ENCODE assay signal across 18 cellular contexts in the genomic region with DNA sequence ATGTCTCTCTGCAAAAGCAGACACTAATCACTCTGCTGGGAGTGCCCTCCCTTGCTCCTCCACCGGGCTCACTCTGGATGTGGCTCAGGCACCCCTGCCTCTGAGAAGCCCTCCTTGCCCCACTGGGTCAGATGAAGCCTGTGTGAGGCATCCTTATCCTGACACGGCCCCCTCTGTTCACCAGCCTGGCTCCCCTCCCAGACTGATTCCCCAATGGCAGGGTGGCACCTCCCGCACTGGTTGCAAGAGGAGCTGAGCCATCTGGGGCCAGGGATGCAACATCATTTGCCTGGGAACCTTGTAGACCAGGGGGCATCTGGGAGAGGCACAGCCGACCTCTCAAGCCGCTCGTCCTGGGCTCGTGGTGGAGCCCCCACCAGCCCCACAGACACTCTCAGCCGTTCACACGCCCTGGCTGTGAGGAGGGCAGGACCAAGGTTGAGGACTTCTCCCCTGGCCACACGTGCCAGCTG. TPM values are rescaled to one million over a fixed set of nuclear protein-coding genes. Genes with fewer than 3 reads are reported as not detected.
"Had no signal": no experiment of that assay in that cellular context is flagged by ENCODE, and none has a peak within 500 bp of the region (broad histone marks: within the 10 kb centered on the region; RNA-seq: fewer than 3 reads in every experiment).

No MANE protein-coding gene starts in this region.

- H3K4me1 ChIP-seq: colonic mucosa, tibial artery had no signal

- H3K36me3 ChIP-seq: colonic mucosa, tibial artery, vagina had no signal

- H3K9me3 ChIP-seq: colonic mucosa, tibial artery, vagina had no signal

- FAIRE-seq: frontal cortex had no signal

- H3K4me3 ChIP-seq: colonic mucosa, tibial artery, vagina had no signal

- DNase-seq: activated CD4-positive, alpha-beta T cell treated with anti-CD3 and anti-CD28 coated beads, Interleukin-2, amount 10 ng/mL, durations not matched to agents 7 days and 5 days; activated CD8-positive, alpha-beta T cell treated with anti-CD3 and anti-CD28 coated beads, Interleukin-2, amount 10 ng/mL, durations not matched to agents 7 days and 5 days; activated naive CD4-positive, alpha-beta T cell treated with anti-CD3 and anti-CD28 coated beads, Interleukin-2, amount 10 ng/mL, durations not matched to agents 7 days and 5 days; activated naive CD8-positive, alpha-beta T cell treated with anti-CD3 and anti-CD28 coated beads, Interleukin-2, amount 50 U/mL, for 24 hours; activated T-cell treated with anti-CD3 and anti-CD28 coated beads, Interleukin-2, amount 50 U/mL, for 24 hours; colonic mucosa; immature natural killer cell; natural killer cell; retina; stimulated activated CD4-positive, alpha-beta T cell treated with anti-CD3 and anti-CD28 coated beads, Interleukin-2, amount 100 ng/mL, for 24 hours; stimulated activated naive CD8-positive, alpha-beta T cell treated with anti-CD3 and anti-CD28 coated beads, Interleukin-15, Interleukin-2, amounts not matched to agents 100 U/mL and 50 U/mL, for 24 hours; T1000 had no signal

- ATAC-seq: activated CD4-positive, CD25-positive, alpha-beta regulatory T cell treated with anti-CD3 and anti-CD28 coated beads, Interleukin-2, amount 50 U/mL, for 24 hours; activated CD8-positive, alpha-beta T cell treated with anti-CD3 and anti-CD28 coated beads, Interleukin-2, amount 10 ng/mL, durations not matched to agents 7 days and 5 days; activated naive CD8-positive, alpha-beta T cell treated with anti-CD3 and anti-CD28 coated beads, Interleukin-2, amount 50 U/mL, for 24 hours; natural killer cell; stimulated activated naive CD8-positive, alpha-beta T cell treated with anti-CD3 and anti-CD28 coated beads, Interleukin-15, Interleukin-2, amounts not matched to agents 100 U/mL and 50 U/mL, for 24 hours had no signal

- H3K27me3 ChIP-seq: colonic mucosa, vagina had no signal

- H3K27ac ChIP-seq: colonic mucosa, tibial artery, vagina had no signal

RNA-seq across cellular contexts. Expression of a gene that starts 6.7 kb away (rescaled TPM):
- total RNA-seq: activated CD4-positive, alpha-beta T cell treated with anti-CD3 and anti-CD28 coated beads, Interleukin-2, amount 10 ng/mL, durations not matched to agents 7 days and 5 days; activated CD8-positive, alpha-beta T cell treated with anti-CD3 and anti-CD28 coated beads, Interleukin-2, amount 10 ng/mL, durations not matched to agents 7 days and 5 days; natural killer cell; T-helper 1 cell treated with Interleukin-12 subunit alpha and Interleukin-12 subunit beta and Interleukin-4 antibody, amounts not matched to agents 30 ng/mL and 1 ng/mL, for 36 hours had no signal
- polyA plus RNA-seq: immature natural killer cell had no signal

RNA-seq across cellular contexts. Expression of a gene that starts 30.6 kb away (rescaled TPM):
- total RNA-seq: activated CD4-positive, alpha-beta T cell treated with anti-CD3 and anti-CD28 coated beads, Interleukin-2, amount 10 ng/mL, durations not matched to agents 7 days and 5 days; activated CD8-positive, alpha-beta T cell treated with anti-CD3 and anti-CD28 coated beads, Interleukin-2, amount 10 ng/mL, durations not matched to agents 7 days and 5 days; frontal cortex; natural killer cell; T-helper 1 cell treated with Interleukin-12 subunit alpha and Interleukin-12 subunit beta and Interleukin-4 antibody, amounts not matched to agents 30 ng/mL and 1 ng/mL, for 36 hours had no signal
- polyA plus RNA-seq: immature natural killer cell had no signal

RNA-seq across cellular contexts. Expression of a gene that starts 50.5 kb away (rescaled TPM):
- total RNA-seq: activated CD8-positive, alpha-beta T cell treated with anti-CD3 and anti-CD28 coated beads, Interleukin-2, amount 10 ng/mL, durations not matched to agents 7 days and 5 days; epithelial cell of proximal tubule; frontal cortex; natural killer cell; T-helper 1 cell treated with Interleukin-12 subunit alpha and Interleukin-12 subunit beta and Interleukin-4 antibody, amounts not matched to agents 30 ng/mL and 1 ng/mL, for 36 hours; vagina had no signal
- polyA plus RNA-seq: immature natural killer cell had no signal
